Comparison of ENCODE assay signal across 1 cellular context in genomic region chr9:87420884-87421283, GRCh38.
TF ChIP-seq lines count a peak whose summit lies in the region.

No MANE protein-coding gene starts in this region.

TF ChIP-seq in WTC11, 78 proteins besides CTCF, POLR2A, EP300 and RAD21 (continued from another document):
- 0 out of 2 replicates have a peak, but pooled peaks have one; percentile 45 for TF ChIP-seq ZNF425 (CRISPR knock-in tag; conservative IDR thresholded peaks at IDR 0.05)
- no peak for TF ChIP-seq AR (CRISPR knock-in tag; IDR thresholded peaks at IDR 0.05)
- no peak for TF ChIP-seq KAT7 (CRISPR knock-in tag; IDR thresholded peaks at IDR 0.05; ENCODE audit: borderline replicate concordance)
